In the genomic region with DNA sequence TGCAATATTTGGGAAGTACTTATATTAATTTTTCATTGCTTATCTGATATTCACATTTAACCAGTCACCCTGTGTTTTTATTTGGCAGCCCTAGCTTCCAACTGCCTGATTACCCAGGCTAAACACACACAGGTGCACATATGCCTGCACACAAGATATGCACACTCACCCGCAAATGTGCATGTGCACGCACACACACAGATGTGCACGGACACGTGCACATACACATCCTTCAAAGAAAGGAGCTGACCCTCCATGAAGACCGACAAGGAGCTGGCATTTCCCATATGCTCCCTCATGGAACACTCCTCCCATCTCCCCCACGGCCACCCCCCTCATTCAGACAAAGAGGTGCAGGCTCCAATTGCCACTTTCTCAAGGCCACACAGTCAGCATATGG, we compare ENCODE assay signal across 8 cellular contexts.
"Had no signal": no experiment of that assay in that cellular context is flagged by ENCODE, and none has a peak within 500 bp of the region (broad histone marks: within the 10 kb centered on the region; RNA-seq: fewer than 3 reads in every experiment).

No MANE protein-coding gene starts in this region.

- H3K9me3 Mint-ChIP-seq: HFFc6 had no signal

- H3K9me3 ChIP-seq: HAP-1 had no signal

- H3K4me1 ChIP-seq: HAP-1 had no signal

- H3K9ac ChIP-seq: GM23248 had no signal

- H3K4me3 ChIP-seq: GM23248, HAP-1, K562 had no signal

- FAIRE-seq: K562 had no signal

- H3K36me3 ChIP-seq: HAP-1 had no signal

- H3K4me3 Mint-ChIP-seq: HFFc6 had no signal

- DNase-seq: GM23248, GOT3, H7, HFFc6, IMR-90 had no signal

- H3K27ac Mint-ChIP-seq: HFFc6 had no signal

- H3K27ac ChIP-seq: GM23248, HL-60 had no signal

- H2AFZ ChIP-seq: GM23248 had no signal
